1 cellular context compared by ENCODE assay signal in genomic region chr14:68577802-68578431, GRCh38.
TF ChIP-seq lines count a peak whose summit lies in the region.
"Not testable (repeated sequence)": the region's sequence is repeated elsewhere in the genome, so short reads cannot be mapped to it uniquely, and the experiment has no call there.

No MANE protein-coding gene starts in this region.

TF ChIP-seq in HepG2, 621 proteins besides CTCF, POLR2A, EP300 and RAD21 (continued from another document and continues in another):
- TF ChIP-seq AHDC1 (CRISPR knock-in tag; IDR thresholded peaks at IDR 0.05; ENCODE audit: borderline replicate concordance) (peak; percentile 74; the same call in 1 of the 2 replicates), CBX5 (CRISPR knock-in tag; IDR thresholded peaks at IDR 0.05; ENCODE audit: borderline replicate concordance) (peak; percentile 89), CEBPG (CRISPR knock-in tag; IDR thresholded peaks at IDR 0.05) (peak; percentile 97), TFDP1 (CRISPR knock-in tag; IDR thresholded peaks at IDR 0.05; ENCODE audit: borderline replicate concordance) (peak; percentile 56; the same call in 1 of the 2 replicates), HOXA3 (CRISPR knock-in tag; IDR thresholded peaks at IDR 0.05) (peak; percentile 74), TCF7 (IDR thresholded peaks at IDR 0.05; ENCODE audit: low read depth) (peak; percentile 43; the same call in 1 of the 2 replicates), SIX4 (CRISPR knock-in tag; IDR thresholded peaks at IDR 0.05) (0 out of 2 replicates have a peak, but pooled peaks have one; percentile 36), ZBTB40 (CRISPR knock-in tag; IDR thresholded peaks at IDR 0.05) (peak; percentile 43; the same call in 1 of the 2 replicates), ETV5 (CRISPR knock-in tag; IDR thresholded peaks at IDR 0.05; ENCODE audit: borderline replicate concordance) (peak; percentile 64; the same call in 1 of the 2 replicates), GATAD2A (CRISPR knock-in tag; IDR thresholded peaks at IDR 0.05) (peak; percentile 95), HMGXB4 (CRISPR knock-in tag; IDR thresholded peaks at IDR 0.05; ENCODE audit: borderline replicate concordance in 1 of 2, low read depth in 1 of 2) (peak in 1 of 2 experiments; percentile 26; a peak in 1 of 4 replicates), FOXK2 (IDR thresholded peaks at IDR 0.05) (peak; percentile 92), ZNF12 (CRISPR knock-in tag; IDR thresholded peaks at IDR 0.05) (peak; percentile 87), FOXJ3 (CRISPR knock-in tag; IDR thresholded peaks at IDR 0.05; ENCODE audit: borderline replicate concordance) (peak; percentile 65; the same call in 1 of the 2 replicates), KAT7 (CRISPR knock-in tag; IDR thresholded peaks at IDR 0.05; ENCODE audit: borderline replicate concordance) (0 out of 2 replicates have a peak, but pooled peaks have one; percentile 37), SKIL (CRISPR knock-in tag; IDR thresholded peaks at IDR 0.05; ENCODE audit: borderline replicate concordance) (peak; percentile 60; the same call in 1 of the 2 replicates), CREB1 (IDR thresholded peaks at IDR 0.05) (peak; percentile 66), CREB1 (CRISPR knock-in tag; IDR thresholded peaks at IDR 0.05) (peak; percentile 72), PITX1 (CRISPR knock-in tag; IDR thresholded peaks at IDR 0.05) (peak; percentile 18; the same call in 1 of the 2 replicates), ZKSCAN1 (IDR thresholded peaks at IDR 0.05; ENCODE audit: low read length) (peak; percentile 46; the same call in 1 of the 2 replicates), ZFP91 (CRISPR knock-in tag; IDR thresholded peaks at IDR 0.05; ENCODE audit: borderline replicate concordance) (peak; percentile 28; the same call in 1 of the 2 replicates), NCOA2 (CRISPR knock-in tag; IDR thresholded peaks at IDR 0.05) (peak; percentile 76), SKI (IDR thresholded peaks at IDR 0.05; ENCODE audit: partially characterized antibody) (peak; percentile 75), KDM5B (CRISPR knock-in tag; IDR thresholded peaks at IDR 0.05; ENCODE audit: borderline replicate concordance) (peak; percentile 28; the same call in 1 of the 2 replicates), ATF2 (CRISPR knock-in tag; IDR thresholded peaks at IDR 0.05) (peak; percentile 84), GMEB1 (CRISPR knock-in tag; IDR thresholded peaks at IDR 0.05; ENCODE audit: borderline replicate concordance) (0 out of 2 replicates have a peak, but pooled peaks have one; percentile 45)
- not testable (repeated sequence) for TF ChIP-seq ZBTB40 (IDR thresholded peaks at IDR 0.05)
